10 cellular contexts compared by ENCODE assay signal in the genomic region with DNA sequence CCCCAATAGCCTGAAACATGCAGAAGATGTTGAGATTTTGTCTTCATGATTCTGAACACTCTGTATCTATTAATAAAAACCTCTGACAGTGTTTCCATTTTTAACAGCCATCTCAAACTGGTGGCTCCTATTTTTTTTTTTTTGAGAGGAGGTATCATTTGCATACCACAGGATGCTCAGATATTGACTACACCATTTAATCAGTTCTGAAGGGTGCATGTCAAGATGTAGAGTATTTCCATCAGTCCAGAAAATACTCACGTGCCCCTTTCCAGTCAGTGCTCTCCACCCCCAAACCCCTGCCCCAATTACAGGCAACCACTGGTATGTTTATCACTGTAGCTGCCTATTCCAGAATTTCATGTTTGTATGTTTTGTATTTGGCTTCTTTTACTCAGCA.
DNase-seq lines count a peak whose midpoint lies in the region; ATAC-seq lines count a peak whose summit lies in the region.
"Had no signal": no experiment of that assay in that cellular context is flagged by ENCODE, and none has a peak within 500 bp of the region (broad histone marks: within the 10 kb centered on the region; RNA-seq: fewer than 3 reads in every experiment).

No MANE protein-coding gene starts in this region.

- peak; percentile 22 for DNase-seq in stimulated activated CD4-positive, alpha-beta T cell treated with anti-CD3 and anti-CD28 coated beads, Interleukin-1b, Interleukin-23, amount 100 ng/mL, for 48 hours
- no peak for DNase-seq in stimulated activated CD4-positive, alpha-beta T cell treated with anti-CD3 and anti-CD28 coated beads, Interleukin-12 subunit alpha, Interleukin-12 subunit beta, amount 100 ng/mL, for 4 hours
- DNase-seq in stimulated activated naive CD8-positive, alpha-beta T cell treated with anti-CD3 and anti-CD28 coated beads, Interleukin-15, Interleukin-2, amounts not matched to agents 100 U/mL and 50 U/mL, for 24 hours: no peak
- DNase-seq in GM03348 (ENCODE audit: low spot score) (no peak), inferior parietal cortex (ENCODE audit: extremely low spot score) (no peak), cerebellar cortex (ENCODE audit: low spot score) (no peak)
- DNase-seq: IMR-90, thyroid gland had no signal

- peak; percentile 83 for ATAC-seq in GM21619 (IDR thresholded peaks at IDR 0.05; ENCODE audit: unreplicated experiment)
- peak; percentile 53 for ATAC-seq in HG03469 (IDR thresholded peaks at IDR 0.05; ENCODE audit: unreplicated experiment)
- peak; percentile 48 for ATAC-seq in stimulated activated naive CD8-positive, alpha-beta T cell treated with anti-CD3 and anti-CD28 coated beads, Interleukin-15, Interleukin-2, amounts not matched to agents 100 U/mL and 50 U/mL, for 24 hours
